In genomic region chr21:37449302-37449937, GRCh38 we compare ENCODE assay signal across 3 cellular contexts.
A peak's percentile ranks its signal among the peaks of the same experiment; 100 is the strongest.
TF ChIP-seq lines count a peak whose summit lies in the region.

No MANE protein-coding gene starts in this region.

TF ChIP-seq in liver, 16 proteins besides CTCF, POLR2A, EP300 and RAD21:
- TF ChIP-seq ATF3 (IDR thresholded peaks at IDR 0.05) = no peak
- TF ChIP-seq SP1 (IDR thresholded peaks at IDR 0.05) = peak; percentile 35
- no peak for TF ChIP-seq REST (IDR thresholded peaks at IDR 0.05)
- no peak for TF ChIP-seq ZBTB33 (IDR thresholded peaks at IDR 0.05)
- TF ChIP-seq YY1 (IDR thresholded peaks at IDR 0.05) = peak; percentile 45
- peak; percentile 22 to 35 for TF ChIP-seq RXRA (IDR thresholded peaks at IDR 0.05)
- TF ChIP-seq HNF4A (conservative IDR thresholded peaks at IDR 0.05) = peak; percentile 46 to 64

TF ChIP-seq in HepG2, 621 proteins besides CTCF, POLR2A, EP300 and RAD21:
- TF ChIP-seq PHF8 (CRISPR knock-in tag; IDR thresholded peaks at IDR 0.05) (no peak), ZNF431 (CRISPR knock-in tag; IDR thresholded peaks at IDR 0.05; ENCODE audit: borderline replicate concordance, low read depth) (no peak), HOXD1 (CRISPR knock-in tag; IDR thresholded peaks at IDR 0.05) (no peak), EZH2 (conservative IDR thresholded peaks at IDR 0.05; ENCODE audit: low read depth, low read length) (no peak), PHF21A (CRISPR knock-in tag; IDR thresholded peaks at IDR 0.05) (no peak), NR2F1 (CRISPR knock-in tag; IDR thresholded peaks at IDR 0.05) (no peak), KDM5B (CRISPR knock-in tag; IDR thresholded peaks at IDR 0.05; ENCODE audit: borderline replicate concordance) (no peak), CERS6 (CRISPR knock-in tag; IDR thresholded peaks at IDR 0.05) (no peak), AHDC1 (CRISPR knock-in tag; IDR thresholded peaks at IDR 0.05; ENCODE audit: borderline replicate concordance) (no peak), RARA (CRISPR knock-in tag; IDR thresholded peaks at IDR 0.05) (no peak)

TF ChIP-seq in HEK293T, 16 proteins besides CTCF, POLR2A, EP300 and RAD21:
- no peak for TF ChIP-seq PKNOX1 (IDR thresholded peaks at IDR 0.05)
- TF ChIP-seq TARDBP (IDR thresholded peaks at IDR 0.05) = no peak
- TF ChIP-seq FOXK2 (IDR thresholded peaks at IDR 0.05) = no peak
- no peak for TF ChIP-seq L3MBTL2 (conservative IDR thresholded peaks at IDR 0.05)
- TF ChIP-seq SUZ12 (IDR thresholded peaks at IDR 0.05) = no peak
- no peak for TF ChIP-seq LEF1 (IDR thresholded peaks at IDR 0.05; ENCODE audit: borderline replicate concordance)
- TF ChIP-seq NFRKB (IDR thresholded peaks at IDR 0.05) = no peak
- no peak for TF ChIP-seq HDGF (IDR thresholded peaks at IDR 0.05; ENCODE audit: borderline replicate concordance)
- TF ChIP-seq FOXA1 (IDR thresholded peaks at IDR 0.05) = no peak
- no peak for TF ChIP-seq SP1 (IDR thresholded peaks at IDR 0.05)
- TF ChIP-seq FOXM1 (IDR thresholded peaks at IDR 0.05; ENCODE audit: borderline replicate concordance) = no peak
- TF ChIP-seq CTBP1 (IDR thresholded peaks at IDR 0.05; ENCODE audit: borderline replicate concordance) = no peak
- no peak for TF ChIP-seq ZNF384 (IDR thresholded peaks at IDR 0.05)
- TF ChIP-seq ELF4 (IDR thresholded peaks at IDR 0.05) = no peak
- TF ChIP-seq ARNT (IDR thresholded peaks at IDR 0.05) = no peak
- no peak for TF ChIP-seq BHLHE40 (IDR thresholded peaks at IDR 0.05; ENCODE audit: borderline replicate concordance)
